ENCODE assay signal across 9 cellular contexts in the genomic region with DNA sequence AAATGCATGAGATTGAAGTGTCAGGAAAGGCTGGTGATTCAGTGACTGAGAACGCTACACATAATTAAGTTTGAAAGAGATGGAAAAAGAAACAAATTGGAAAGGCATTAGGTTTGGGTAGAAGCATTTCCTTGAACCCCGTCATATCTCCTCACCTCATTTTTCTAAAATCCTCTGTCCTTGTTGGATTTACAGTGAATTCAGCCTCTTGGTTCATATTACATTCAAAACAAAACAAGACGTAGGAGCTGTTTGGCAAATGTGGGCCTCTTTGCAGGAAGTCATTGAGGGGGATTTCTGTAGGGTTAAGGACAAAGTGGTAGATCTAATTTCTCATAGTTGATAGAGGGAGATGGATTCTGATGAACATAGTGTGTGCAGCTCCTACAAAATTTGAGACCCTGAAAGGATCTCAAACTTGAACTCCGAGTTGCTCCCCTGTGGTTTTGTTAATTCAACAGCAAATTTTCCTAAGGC. TPM values are rescaled to one million over a fixed set of nuclear protein-coding genes. Genes with fewer than 3 reads are reported as not detected.
A peak's percentile ranks its signal among the peaks of the same experiment; 100 is the strongest.
DNase-seq lines count a peak whose midpoint lies in the region; ATAC-seq, FAIRE-seq and TF ChIP-seq lines count a peak whose summit lies in the region.
"Had no signal": no experiment of that assay in that cellular context is flagged by ENCODE, and none has a peak within 500 bp of the region (broad histone marks: within the 10 kb centered on the region; RNA-seq: fewer than 3 reads in every experiment).

No MANE protein-coding gene starts in this region.

- peak overlapping the region; percentile 27 to 49 (median 27); a peak in 4 of 6 replicates for H3K4me3 ChIP-seq in HepG2 (replicated peaks in 1 of 3; ENCODE audit: insufficient read depth in 1 of 3, low read depth in 2 of 3, low read length in 3 of 3)

- H3K4me1 Mint-ChIP-seq in T-helper 1 cell treated with Interleukin-12 subunit alpha and Interleukin-12 subunit beta and Interleukin-4 antibody, amounts not matched to agents 30 μg/mL and 1 μg/mL, for 36 hours (ENCODE audit: low read depth): peaks cover 33% of the 10 kb centered on the region

- no peaks in the 10 kb centered on the region for H3K9me3 ChIP-seq in HepG2 (ENCODE audit: low read length)
- H3K9me3 ChIP-seq: gastrocnemius medialis had no signal

- H3K9ac ChIP-seq in HepG2 (ENCODE audit: insufficient read depth, low read depth, low read length): peak overlapping the region; percentile 23

- TF ChIP-seq POLR2A in GM18951 (IDR thresholded peaks at IDR 0.05; ENCODE audit: extremely low read depth, insufficient read depth, insufficient read length) (peak; percentile 19), HepG2 (IDR thresholded peaks at IDR 0.05; ENCODE audit: insufficient read depth in 1 of 2, low read depth in 2 of 2, low read length in 2 of 2) (no peak)

- H3K27ac Mint-ChIP-seq in T-helper 1 cell treated with Interleukin-12 subunit alpha and Interleukin-12 subunit beta and Interleukin-4 antibody, amounts not matched to agents 30 μg/mL and 1 μg/mL, for 36 hours: peak overlapping the region; percentile 58

- no peaks in the 10 kb centered on the region for H4K20me1 ChIP-seq in HepG2 (ENCODE audit: insufficient read depth, low read length)

- peak overlapping the region; percentile 55 for H2AFZ ChIP-seq in HepG2 (ENCODE audit: low read length)

- H3K27me3 ChIP-seq in HepG2 (ENCODE audit: control insufficient read depth in 1 of 2, insufficient read depth in 2 of 2, low read length in 2 of 2): peaks cover 0 to 6% of the 10 kb centered on the region in 2 experiments; a peak in 2 of 5 replicates
- H3K27me3 ChIP-seq: gastrocnemius medialis had no signal

- FAIRE-seq in HepG2 (lab: Jason Lieb, UNC): no peak

- ATAC-seq in HepG2: no peak; the same call in 1 of the 3 replicates

- TF ChIP-seq EP300 in HepG2 (IDR thresholded peaks at IDR 0.05; ENCODE audit: low read depth in 2 of 2, low read length in 2 of 2) (no peak), HepG2 (CRISPR knock-in tag; IDR thresholded peaks at IDR 0.05; ENCODE audit: borderline replicate concordance) (no peak)

- POLR2A ChIA-PET in HepG2 (lab: Yijun Ruan, JAX): no interaction called here

- intact Hi-C loops in HepG2 (cut with micrococcal nuclease; ENCODE audit: unreplicated experiment): loop anchor here (5.0 kb wide), 2 partner anchors 173 to 182 kb away; no protein-coding TSS in a partner anchor

- H3K27me3 Mint-ChIP-seq in T-helper 1 cell treated with Interleukin-12 subunit alpha and Interleukin-12 subunit beta and Interleukin-4 antibody, amounts not matched to agents 30 μg/mL and 1 μg/mL, for 36 hours (ENCODE audit: low read depth): peaks cover 17% of the 10 kb centered on the region

- TF ChIP-seq RAD21 in HepG2 (CRISPR knock-in tag; IDR thresholded peaks at IDR 0.05): no peak

- H3K27ac ChIP-seq in HepG2 (ENCODE audit: extremely low read length, insufficient read depth, low read length): no peak overlapping the region
- H3K27ac ChIP-seq: gastrocnemius medialis had no signal

- DNase-seq in ACHN (peak; percentile 83), HepG2 (ENCODE audit: low spot score) (no peak), SHP77 treated with DMSO at 0.1 percent for 48 hours (lab: John Stamatoyannopoulos, UW) (no peak), germinal center (ENCODE audit: low spot score) (no peak), SKM-1 (lab: John Stamatoyannopoulos, UW; ENCODE audit: unreplicated experiment) (no peak), dedifferentiated amniotic fluid mesenchymal stem cell (ENCODE audit: extremely low spot score) (no peak)

- in situ Hi-C loops in ACHN (cut with HindIII; ENCODE audit: low pct_ligation_motif_present, low pct_unique_long_range_greater_than_20kb, low sequenced_read_pairs): no loop called here
- in situ Hi-C loops in GM18951 (cut with MboI; ENCODE audit: low sequenced_read_pairs, unreplicated experiment): no loop called here
- in situ Hi-C loops in HepG2 (cut with HindIII; ENCODE audit: extremely low pct_ligation_motif_present, low pct_unique_long_range_greater_than_20kb): no loop called here

- H3K4me2 ChIP-seq in HepG2 (ENCODE audit: low read depth, low read length): peak overlapping the region; percentile 74

- CTCF ChIA-PET in HepG2 (lab: Yijun Ruan, JAX; ENCODE audit: low intra/inter-chr PET ratio, low total read pairs): no interaction called here

- TSS peak; percentile 56 for BruUV-seq in HepG2 (replicated peaks; lab: Mats Ljungman, UMichigan)

- peaks cover 15% of the 10 kb centered on the region for H3K36me3 Mint-ChIP-seq in T-helper 1 cell treated with Interleukin-12 subunit alpha and Interleukin-12 subunit beta and Interleukin-4 antibody, amounts not matched to agents 30 μg/mL and 1 μg/mL, for 36 hours (ENCODE audit: low read depth)

- peaks cover 23% of the 10 kb centered on the region for H3K9me3 Mint-ChIP-seq in T-helper 1 cell treated with Interleukin-12 subunit alpha and Interleukin-12 subunit beta and Interleukin-4 antibody, amounts not matched to agents 30 μg/mL and 1 μg/mL, for 36 hours

- 31% methylated on average over 4 of the region's 4 CpGs for WGBS in HepG2 (ENCODE audit: low lambda C conversion rate)

- no peaks in the 10 kb centered on the region for H3K36me3 ChIP-seq in HepG2 (replicated peaks in 1 of 2; ENCODE audit: control insufficient read depth in 1 of 2, insufficient read depth in 2 of 2, low read length in 2 of 2)
- H3K36me3 ChIP-seq: gastrocnemius medialis had no signal

- no peak for TF ChIP-seq CTCF in HepG2 (CRISPR knock-in tag; IDR thresholded peaks at IDR 0.05)

- no peaks in the 10 kb centered on the region for H3K79me2 ChIP-seq in HepG2 (ENCODE audit: insufficient read depth, low read length)

- H3K4me3 Mint-ChIP-seq in T-helper 1 cell treated with Interleukin-12 subunit alpha and Interleukin-12 subunit beta and Interleukin-4 antibody, amounts not matched to agents 30 μg/mL and 1 μg/mL, for 36 hours: peak overlapping the region; percentile 64

- peaks cover 31% of the 10 kb centered on the region for H3K4me1 ChIP-seq in HepG2 (ENCODE audit: insufficient read depth, low read length)
- H3K4me1 ChIP-seq: gastrocnemius medialis had no signal

TF ChIP-seq in HepG2, 621 proteins besides CTCF, POLR2A, EP300 and RAD21 (continues in another document):
- no peak for TF ChIP-seq REXO4 (CRISPR knock-in tag; IDR thresholded peaks at IDR 0.05; ENCODE audit: borderline replicate concordance)

RNA-seq across cellular contexts. Expression of gene TBXAS1, which starts 0.6 kb away (rescaled TPM):
- total RNA-seq in HepG2 (2016; rRNA removed; fragmentation: Illumina TruSeq; extraction: Trizol): 4.0 and 6.1 TPM in 2 replicates
- total RNA-seq in HepG2 (2016; cell fraction: cytosol; rRNA removed; fragmentation: Illumina TruSeq; extraction: Trizol; ENCODE audit: low read depth): 6.2 and 7.7 TPM in 2 replicates
- 4.0 and 4.2 TPM in 2 replicates for total RNA-seq in HepG2 (2016; cell fraction: insoluble cytoplasmic fraction; rRNA removed; fragmentation: Illumina TruSeq; extraction: Trizol)
- 6.2 and 7.7 TPM in 2 replicates for total RNA-seq in HepG2 (2016; cell fraction: membrane; rRNA removed; fragmentation: Illumina TruSeq; extraction: Trizol)
- total RNA-seq in HepG2 (2016; cell fraction: nucleus; rRNA removed; fragmentation: Illumina TruSeq; extraction: Trizol): 5.0 and 7.0 TPM in 2 replicates
- polyA plus RNA-seq in HepG2 (2011; rRNA removed): 4.9 and 6.6 TPM in 2 replicates
- polyA plus RNA-seq in HepG2 (2011; cell fraction: cytosol; rRNA removed): 4.4 and 4.6 TPM in 2 replicates
- polyA plus RNA-seq in HepG2 (2011; cell fraction: nucleus; rRNA removed): 5.3 and 6.9 TPM in 2 replicates
- polyA plus RNA-seq in HepG2 (2012): 2.7 and 3.4 TPM in 2 replicates
- polyA plus RNA-seq in HepG2 (2016; cell fraction: cytosol; fragmentation: Illumina TruSeq; extraction: Trizol; ENCODE audit: low read depth): 5.8 and 8.1 TPM in 2 replicates
- polyA plus RNA-seq in HepG2 (2016; cell fraction: insoluble cytoplasmic fraction; fragmentation: Illumina TruSeq; extraction: Trizol; ENCODE audit: low read depth): 3.9 and 4.1 TPM in 2 replicates
- 5.9 and 6.2 TPM in 2 replicates for polyA plus RNA-seq in HepG2 (2016; cell fraction: membrane; fragmentation: Illumina TruSeq; extraction: Trizol; ENCODE audit: low read depth)
- 3.4 and 12.1 TPM in 2 replicates for polyA plus RNA-seq in HepG2 (2016; cell fraction: nucleus; fragmentation: Illumina TruSeq; extraction: Trizol; ENCODE audit: insufficient read depth, low read depth)
- 0.23 and 7.4 TPM in 2 replicates for polyA minus RNA-seq in HepG2 (2011; rRNA and poly(A)+ RNA removed; ENCODE audit: low replicate concordance)
- 1.5 and 3.0 TPM in 2 replicates for polyA minus RNA-seq in HepG2 (2011; cell fraction: cytosol; rRNA and poly(A)+ RNA removed)
- 6.3 and 9.0 TPM in 2 replicates for polyA minus RNA-seq in HepG2 (2011; cell fraction: nucleus; rRNA and poly(A)+ RNA removed)

RNA-seq across cellular contexts. Expression of gene HIPK2, which starts 51.9 kb away (rescaled TPM):
- total RNA-seq in HepG2 (2016; rRNA removed; fragmentation: Illumina TruSeq; extraction: Trizol): 14.4 and 25.9 TPM in 2 replicates
- 38.1 and 38.4 TPM in 2 replicates for total RNA-seq in HepG2 (2016; cell fraction: cytosol; rRNA removed; fragmentation: Illumina TruSeq; extraction: Trizol; ENCODE audit: low read depth)
- total RNA-seq in HepG2 (2016; cell fraction: insoluble cytoplasmic fraction; rRNA removed; fragmentation: Illumina TruSeq; extraction: Trizol): 13.8 and 20.2 TPM in 2 replicates
- 26.7 and 27.9 TPM in 2 replicates for total RNA-seq in HepG2 (2016; cell fraction: membrane; rRNA removed; fragmentation: Illumina TruSeq; extraction: Trizol)
- total RNA-seq in HepG2 (2016; cell fraction: nucleus; rRNA removed; fragmentation: Illumina TruSeq; extraction: Trizol): 19.7 and 24.5 TPM in 2 replicates
- polyA plus RNA-seq in HepG2 (2011; rRNA removed): 17.0 and 20.2 TPM in 2 replicates
- polyA plus RNA-seq in HepG2 (2011; cell fraction: cytosol; rRNA removed): 11.5 and 11.7 TPM in 2 replicates
- 34.6 and 39.9 TPM in 2 replicates for polyA plus RNA-seq in HepG2 (2011; cell fraction: nucleus; rRNA removed)
- polyA plus RNA-seq in HepG2 (2012): 18.0 and 18.2 TPM in 2 replicates
- 2.4 and 2.9 TPM in 2 replicates for polyA plus RNA-seq in HepG2 (2016; cell fraction: cytosol; fragmentation: Illumina TruSeq; extraction: Trizol; ENCODE audit: low read depth)
- 15.0 and 20.1 TPM in 2 replicates for polyA plus RNA-seq in HepG2 (2016; cell fraction: insoluble cytoplasmic fraction; fragmentation: Illumina TruSeq; extraction: Trizol; ENCODE audit: low read depth)
- 5.5 and 6.5 TPM in 2 replicates for polyA plus RNA-seq in HepG2 (2016; cell fraction: membrane; fragmentation: Illumina TruSeq; extraction: Trizol; ENCODE audit: low read depth)
- 17.7 and 18.3 TPM in 2 replicates for polyA plus RNA-seq in HepG2 (2016; cell fraction: nucleus; fragmentation: Illumina TruSeq; extraction: Trizol; ENCODE audit: insufficient read depth, low read depth)
- 10.5 and 48.8 TPM in 2 replicates for polyA minus RNA-seq in HepG2 (2011; rRNA and poly(A)+ RNA removed; ENCODE audit: low replicate concordance)
- 29.2 and 34.4 TPM in 2 replicates for polyA minus RNA-seq in HepG2 (2011; cell fraction: cytosol; rRNA and poly(A)+ RNA removed)
- 29.6 and 32.6 TPM in 2 replicates for polyA minus RNA-seq in HepG2 (2011; cell fraction: nucleus; rRNA and poly(A)+ RNA removed)
